16 cellular contexts compared by ENCODE assay signal in genomic region chr4:185110375-185110823, GRCh38.
"Had no signal": no experiment of that assay in that cellular context is flagged by ENCODE, and none has a peak within 500 bp of the region (broad histone marks: within the 10 kb centered on the region; RNA-seq: fewer than 3 reads in every experiment).

No MANE protein-coding gene starts in this region.

- H3K36me3 ChIP-seq: ascending aorta, ovary, tibial artery had no signal

- H3K27ac ChIP-seq: ascending aorta, ovary, tibial artery had no signal

- DNase-seq: activated CD4-positive, alpha-beta T cell treated with anti-CD3 and anti-CD28 coated beads for 1 hour; activated CD4-positive, alpha-beta T cell treated with anti-CD3 and anti-CD28 coated beads, Interleukin-2, amount 50 U/mL, for 48 hours; activated naive CD4-positive, alpha-beta T cell treated with Interleukin-2 at 50 U/mL for 16 hours; kidney glomerular epithelial cell; naive thymus-derived CD4-positive, alpha-beta T cell; ovary; retina; stimulated activated CD4-positive, alpha-beta T cell treated with anti-CD3 and anti-CD28 coated beads, Interleukin-2, amount 100 ng/mL, for 48 hours; stimulated activated naive B cell treated with anti-CD40 and anti-IgM and Interleukin-4, amounts not matched to agents 10 μg/mL and 1 μg/mL and 100 μg/mL, for 72 hours; T-helper 1 cell; tibial artery had no signal

- H3K4me3 ChIP-seq: ascending aorta, lung, ovary, tibial artery had no signal

- ATAC-seq: activated T-helper 17 cell treated with anti-CD3 and anti-CD28 coated beads, Interleukin-2, amount 50 U/mL, for 72 hours; esophagus mucosa; naive thymus-derived CD4-positive, alpha-beta T cell; stimulated activated naive B cell treated with anti-CD40 and anti-IgM and Interleukin-4, amounts not matched to agents 10 μg/mL and 1 μg/mL and 100 μg/mL, for 72 hours had no signal

- FAIRE-seq: urothelium cell line had no signal

- H3K27me3 ChIP-seq: ascending aorta, ovary, tibial artery had no signal

- H3K9me3 ChIP-seq: ascending aorta, ovary, tibial artery had no signal
